10 cellular contexts compared by ENCODE assay signal in genomic region chr1:8027748-8028631, GRCh38. TPM values are rescaled to one million over a fixed set of nuclear protein-coding genes. Genes with fewer than 3 reads are reported as not detected.
DNase-seq lines count a peak whose midpoint lies in the region; FAIRE-seq and TF ChIP-seq lines count a peak whose summit lies in the region.
"Had no signal": no experiment of that assay in that cellular context is flagged by ENCODE, and none has a peak within 500 bp of the region (broad histone marks: within the 10 kb centered on the region; RNA-seq: fewer than 3 reads in every experiment).

No MANE protein-coding gene starts in this region.

- no peaks in the 10 kb centered on the region for H3K9me3 ChIP-seq in prostate gland

- H3K27ac ChIP-seq in prostate gland = peak overlapping the region; percentile 81 to 94

- H3K27me3 ChIP-seq in prostate gland (replicated peaks; ENCODE audit: insufficient read depth) = no peaks in the 10 kb centered on the region

- H3K4me3 ChIP-seq in epithelial cell of proximal tubule (ENCODE audit: low read depth, low read length) (peak overlapping the region; percentile 65), prostate gland (no peak overlapping the region)

- H3K36me3 ChIP-seq in prostate gland = no peaks in the 10 kb centered on the region

- TF ChIP-seq POLR2A in prostate gland (IDR thresholded peaks at IDR 0.05) = no peak

- no peak for FAIRE-seq in GM19239 (lab: Jason Lieb, UNC)

- DNase-seq in DMS153 treated with DMSO at 0.1 percent for 48 hours (lab: John Stamatoyannopoulos, UW; ENCODE audit: unreplicated experiment) = peak; percentile 81
- DNase-seq in OCI-M1 (lab: John Stamatoyannopoulos, UW) = peak; percentile 11
- DNase-seq in epithelial cell of proximal tubule (ENCODE audit: low read depth) = no peak
- DNase-seq in prostate gland (ENCODE audit: low spot score) = no peak
- DNase-seq in HuH-7 (ENCODE audit: low spot score) = no peak
- no peak for DNase-seq in central memory CD4-positive, alpha-beta T cell
- DNase-seq in GM19239 (ENCODE audit: insufficient read length, low spot score) = no peak
- no peak for DNase-seq in iPS-NIHi7 (ENCODE audit: extremely low spot score)
- DNase-seq: activated CD4-positive, alpha-beta T cell treated with anti-CD3 and anti-CD28 coated beads, Interleukin-2, amount 10 ng/mL, durations not matched to agents 7 days and 5 days; KBM-7 had no signal

- 18% methylated on average over 8 of the region's 8 CpGs for WGBS in prostate gland

- TF ChIP-seq CTCF in epithelial cell of proximal tubule (conservative IDR thresholded peaks at IDR 0.05; ENCODE audit: low read depth, low read length) = no peak
- TF ChIP-seq CTCF in prostate gland (IDR thresholded peaks at IDR 0.05) = no peak

- H3K4me1 ChIP-seq in prostate gland (replicated peaks) = peaks cover 5% of the 10 kb centered on the region

- intact Hi-C loops in prostate gland (cut with DNase I) = loop anchor here (5.0 kb wide), 3 partner anchors 94 to 289 kb away; partner anchors contain the start of gene SLC45A1

RNA-seq across cellular contexts. Expression of gene ERRFI1, which starts 1.9 kb away (rescaled TPM):
- total RNA-seq in epithelial cell of proximal tubule (120 and 135 TPM in 2 replicates), prostate gland (10 to 100 TPM; 58.1 to 60.4 TPM)

Comparison
In these comparisons a context has a peak if more than half of its experiments do, and no peak if none do; other contexts are left out.
1. DNase-seq: peak in DMS153 treated with DMSO at 0.1 percent for 48 hours (single experiment) and OCI-M1 (single experiment); none in epithelial cell of proximal tubule (single experiment), prostate gland (single experiment), HuH-7 (single experiment), central memory CD4-positive, alpha-beta T cell (single experiment), GM19239 (single experiment) and iPS-NIHi7 (single experiment).